1 cellular context compared by ENCODE assay signal in the genomic region with DNA sequence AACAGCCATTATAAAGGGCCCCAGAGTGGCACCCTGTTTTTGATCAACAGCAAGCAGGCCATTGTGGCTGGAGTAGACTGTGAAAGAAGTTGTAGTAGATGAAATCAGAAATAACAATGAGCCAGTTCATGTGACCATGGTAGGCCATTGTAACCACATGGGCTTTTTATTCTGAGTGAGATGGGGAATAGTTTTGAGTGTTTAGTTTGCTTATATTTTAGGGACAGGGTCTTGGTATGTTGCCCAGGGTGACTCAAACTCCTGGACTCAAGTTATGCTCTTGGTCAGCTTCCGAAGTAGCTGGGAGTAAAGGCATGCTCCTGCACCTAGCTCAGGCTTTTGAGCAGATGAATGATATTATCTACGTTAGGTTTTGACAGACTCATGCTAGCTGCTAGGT.
TF ChIP-seq lines count a peak whose summit lies in the region.

No MANE protein-coding gene starts in this region.

TF ChIP-seq in WTC11, 78 proteins besides CTCF, POLR2A, EP300 and RAD21 (continued from another document):
- TF ChIP-seq ZNF671 (CRISPR knock-in tag; IDR thresholded peaks at IDR 0.05) (no peak), ATF1 (CRISPR knock-in tag; IDR thresholded peaks at IDR 0.05) (no peak), CREB1 (CRISPR knock-in tag; IDR thresholded peaks at IDR 0.05) (no peak), FOXJ3 (CRISPR knock-in tag; IDR thresholded peaks at IDR 0.05; ENCODE audit: borderline replicate concordance) (no peak), HMGXB4 (CRISPR knock-in tag; IDR thresholded peaks at IDR 0.05) (no peak), PRRX2 (CRISPR knock-in tag; IDR thresholded peaks at IDR 0.05) (no peak)
- TF ChIP-seq, protein P1, sequence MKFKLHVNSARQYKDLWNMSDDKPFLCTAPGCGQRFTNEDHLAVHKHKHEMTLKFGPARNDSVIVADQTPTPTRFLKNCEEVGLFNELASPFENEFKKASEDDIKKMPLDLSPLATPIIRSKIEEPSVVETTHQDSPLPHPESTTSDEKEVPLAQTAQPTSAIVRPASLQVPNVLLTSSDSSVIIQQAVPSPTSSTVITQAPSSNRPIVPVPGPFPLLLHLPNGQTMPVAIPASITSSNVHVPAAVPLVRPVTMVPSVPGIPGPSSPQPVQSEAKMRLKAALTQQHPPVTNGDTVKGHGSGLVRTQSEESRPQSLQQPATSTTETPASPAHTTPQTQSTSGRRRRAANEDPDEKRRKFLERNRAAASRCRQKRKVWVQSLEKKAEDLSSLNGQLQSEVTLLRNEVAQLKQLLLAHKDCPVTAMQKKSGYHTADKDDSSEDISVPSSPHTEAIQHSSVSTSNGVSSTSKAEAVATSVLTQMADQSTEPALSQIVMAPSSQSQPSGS (CRISPR knock-in tag; IDR thresholded peaks at IDR 0.05; ENCODE audit: borderline replicate concordance, low read depth), result no peak
